ENCODE assay signal across 2 cellular contexts in genomic region chr16:24849641-24850040, GRCh38.
TF ChIP-seq lines count a peak whose summit lies in the region.

No MANE protein-coding gene starts in this region.

TF ChIP-seq in A549, 52 proteins besides CTCF, POLR2A, EP300 and RAD21:
- no peak for TF ChIP-seq HMGXB4 (CRISPR knock-in tag; IDR thresholded peaks at IDR 0.05; ENCODE audit: borderline replicate concordance)
- TF ChIP-seq HOXA7 (CRISPR knock-in tag; IDR thresholded peaks at IDR 0.05): no peak
- no peak for TF ChIP-seq SREBF2 (IDR thresholded peaks at IDR 0.05)
- no peak for TF ChIP-seq MAX (IDR thresholded peaks at IDR 0.05)
- no peak for TF ChIP-seq CHD4 (IDR thresholded peaks at IDR 0.05; ENCODE audit: borderline replicate concordance)
- no peak for TF ChIP-seq JUN (IDR thresholded peaks at IDR 0.05)
- no peak for TF ChIP-seq EHMT2 (IDR thresholded peaks at IDR 0.05; ENCODE audit: low read depth)
- TF ChIP-seq ZSCAN20 (CRISPR knock-in tag; IDR thresholded peaks at IDR 0.05): no peak
- TF ChIP-seq ZC3H11A (IDR thresholded peaks at IDR 0.05): no peak
- no peak for TF ChIP-seq FOSL2 (IDR thresholded peaks at IDR 0.05)
- no peak for TF ChIP-seq FOSL2 (CRISPR knock-in tag; IDR thresholded peaks at IDR 0.05)
- TF ChIP-seq RFX5 (IDR thresholded peaks at IDR 0.05): no peak
- no peak for TF ChIP-seq PBX3 (IDR thresholded peaks at IDR 0.05)
- TF ChIP-seq NPAS2 (CRISPR knock-in tag; IDR thresholded peaks at IDR 0.05; ENCODE audit: borderline replicate concordance): no peak
- TF ChIP-seq NFE2L2 (conservative IDR thresholded peaks at IDR 0.05; ENCODE audit: low read length): no peak
- no peak for TF ChIP-seq ATOH8 (CRISPR knock-in tag; IDR thresholded peaks at IDR 0.05; ENCODE audit: low read depth)
- no peak for TF ChIP-seq GATA3 (IDR thresholded peaks at IDR 0.05; ENCODE audit: borderline replicate concordance)
- no peak for TF ChIP-seq RNF2 (IDR thresholded peaks at IDR 0.05; ENCODE audit: borderline replicate concordance, low read depth)
TF ChIP-seq in A549: peak in this region for 0.

TF ChIP-seq in IMR-90, 13 proteins besides CTCF, POLR2A, EP300 and RAD21:
- TF ChIP-seq RFX5 (IDR thresholded peaks at IDR 0.05; ENCODE audit: low read depth, low read length): no peak
- no peak for TF ChIP-seq CEBPB (IDR thresholded peaks at IDR 0.05; ENCODE audit: low read depth, low read length)
- TF ChIP-seq MXI1 (IDR thresholded peaks at IDR 0.05; ENCODE audit: borderline replicate concordance, low read depth, low read length): no peak
- TF ChIP-seq USF2 (IDR thresholded peaks at IDR 0.05; ENCODE audit: low read depth, low read length): no peak
- no peak for TF ChIP-seq RCOR1 (IDR thresholded peaks at IDR 0.05; ENCODE audit: insufficient replicate concordance, low read length)
- no peak for TF ChIP-seq NFE2L2 (IDR thresholded peaks at IDR 0.05; ENCODE audit: low read depth, low read length)
- TF ChIP-seq BHLHE40 (IDR thresholded peaks at IDR 0.05; ENCODE audit: low read depth, low read length): no peak
- no peak for TF ChIP-seq SMC3 (IDR thresholded peaks at IDR 0.05; ENCODE audit: low read depth, low read length)
- no peak for TF ChIP-seq MAZ (IDR thresholded peaks at IDR 0.05; ENCODE audit: borderline replicate concordance, low read depth, low read length)
- TF ChIP-seq MAFK (IDR thresholded peaks at IDR 0.05; ENCODE audit: low read depth, low read length): no peak
- no peak for TF ChIP-seq CHD1 (IDR thresholded peaks at IDR 0.05; ENCODE audit: low read depth, low read length)
- no peak for TF ChIP-seq FOS (IDR thresholded peaks at IDR 0.05; ENCODE audit: low read depth, low read length)
